8 cellular contexts compared by ENCODE assay signal in the genomic region with DNA sequence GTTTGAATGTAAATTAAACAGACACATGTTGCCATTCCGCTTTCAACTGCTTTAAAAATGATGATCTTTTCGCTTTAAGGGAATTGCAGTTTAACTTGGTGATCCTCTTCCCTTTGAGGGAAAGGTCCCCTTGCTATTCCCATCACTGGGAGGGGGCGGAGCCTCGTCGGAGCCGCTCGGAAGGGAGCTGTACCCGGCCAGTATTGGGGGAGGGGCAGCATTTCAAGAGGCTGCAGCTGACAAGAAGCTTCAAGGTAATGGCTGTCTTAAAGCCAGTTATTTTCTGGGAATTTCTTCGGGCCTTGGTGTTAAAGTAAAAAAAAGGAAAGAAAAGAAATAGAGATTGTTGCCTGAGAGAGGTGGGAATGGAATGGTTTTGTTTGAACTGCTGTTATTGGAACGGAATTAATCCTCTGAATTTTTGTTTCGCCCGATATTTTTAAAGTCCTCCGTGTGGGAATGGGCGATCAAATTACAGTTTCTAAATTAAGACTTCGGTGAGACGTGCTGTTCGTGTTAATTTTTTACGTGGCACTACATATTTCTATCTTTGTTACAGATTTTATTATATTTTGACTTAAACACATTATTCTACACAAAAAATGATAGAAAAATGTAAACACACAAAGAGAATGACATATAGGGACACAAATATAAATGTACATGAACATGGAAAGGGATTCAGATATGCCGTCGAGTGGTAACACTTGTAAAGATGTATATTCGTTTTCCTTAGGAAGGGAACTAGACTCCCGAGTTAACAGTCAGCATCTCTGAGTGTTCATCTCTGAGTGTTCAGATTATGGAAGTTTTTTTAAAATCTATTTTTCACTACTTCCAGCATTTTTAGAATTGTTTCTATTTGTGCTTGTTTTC. TPM values are rescaled to one million over a fixed set of nuclear protein-coding genes. Genes with fewer than 3 reads are reported as not detected.
A peak's percentile ranks its signal among the peaks of the same experiment; 100 is the strongest.
DNase-seq lines count a peak whose midpoint lies in the region; ATAC-seq and TF ChIP-seq lines count a peak whose summit lies in the region.

No MANE protein-coding gene starts in this region.

- CTCF ChIA-PET in activated CD8-positive, alpha-beta T cell treated with anti-CD3 and anti-CD28 coated beads for 36 hours (lab: Charles Lee): no interaction called here
- CTCF ChIA-PET in CD8-positive, alpha-beta T cell (lab: Charles Lee): no interaction called here

- H3K4me1 ChIP-seq in CD8-positive, alpha-beta T cell (ENCODE audit: insufficient read depth, low read length): no peaks in the 10 kb centered on the region

- H3K27me3 Mint-ChIP-seq in activated CD8-positive, alpha-beta T cell treated with anti-CD3 and anti-CD28 coated beads for 36 hours: no peaks in the 10 kb centered on the region
- H3K27me3 Mint-ChIP-seq in CD8-positive, alpha-beta T cell (ENCODE audit: low read depth): no peaks in the 10 kb centered on the region
- H3K27me3 Mint-ChIP-seq in stimulated activated memory B cell treated with anti-CD40 and anti-IgM and Interleukin-4, amounts not matched to agents 10 μg/mL and 1 μg/mL and 100 μg/mL, for 72 hours: no peaks in the 10 kb centered on the region

- H3K9me3 ChIP-seq in CD8-positive, alpha-beta T cell (ENCODE audit: low read length): no peaks in the 10 kb centered on the region

- intact Hi-C loops in activated CD8-positive, alpha-beta T cell treated with anti-CD3 and anti-CD28 coated beads for 36 hours (cut with micrococcal nuclease): no loop called here
- intact Hi-C loops in CD8-positive, alpha-beta T cell (cut with DNase I, micrococcal nuclease): no loop called here

- no peak overlapping the region for H3K27ac Mint-ChIP-seq in activated CD8-positive, alpha-beta T cell treated with anti-CD3 and anti-CD28 coated beads for 36 hours
- no peak overlapping the region for H3K27ac Mint-ChIP-seq in CD8-positive, alpha-beta T cell
- H3K27ac Mint-ChIP-seq in stimulated activated memory B cell treated with anti-CD40 and anti-IgM and Interleukin-4, amounts not matched to agents 10 μg/mL and 1 μg/mL and 100 μg/mL, for 72 hours: no peak overlapping the region

- POLR2A ChIA-PET in activated CD8-positive, alpha-beta T cell treated with anti-CD3 and anti-CD28 coated beads for 36 hours (lab: Charles Lee): no interaction called here
- POLR2A ChIA-PET in CD8-positive, alpha-beta T cell (lab: Charles Lee): no interaction called here

- no peaks in the 10 kb centered on the region for H3K36me3 ChIP-seq in CD8-positive, alpha-beta T cell (ENCODE audit: insufficient read depth, low read length)

- no peak for ATAC-seq in activated CD8-positive, alpha-beta T cell treated with anti-CD3 and anti-CD28 coated beads for 36 hours
- ATAC-seq in CD8-positive, alpha-beta T cell: no peak
- ATAC-seq in stimulated activated memory B cell treated with anti-CD40 and anti-IgM and Interleukin-4, amounts not matched to agents 10 μg/mL and 1 μg/mL and 100 μg/mL, for 72 hours: no peak

- no peak overlapping the region for H3K4me3 ChIP-seq in fibroblast of mammary gland (ENCODE audit: control insufficient read depth, low read depth, low read length)
- H3K4me3 ChIP-seq in CD8-positive, alpha-beta T cell (ENCODE audit: low read depth, low read length): no peak overlapping the region

- TF ChIP-seq CTCF in fibroblast of mammary gland (conservative IDR thresholded peaks at IDR 0.05; ENCODE audit: control insufficient read depth, insufficient read depth, low read depth, low read length): no peak
- no peak for TF ChIP-seq CTCF in activated CD8-positive, alpha-beta T cell treated with anti-CD3 and anti-CD28 coated beads for 36 hours (IDR thresholded peaks at IDR 0.05)
- no peak for TF ChIP-seq CTCF in CD8-positive, alpha-beta T cell (IDR thresholded peaks at IDR 0.05)

- no peak overlapping the region for H3K4me3 Mint-ChIP-seq in activated CD8-positive, alpha-beta T cell treated with anti-CD3 and anti-CD28 coated beads for 36 hours
- no peak overlapping the region for H3K4me3 Mint-ChIP-seq in CD8-positive, alpha-beta T cell
- H3K4me3 Mint-ChIP-seq in stimulated activated memory B cell treated with anti-CD40 and anti-IgM and Interleukin-4, amounts not matched to agents 10 μg/mL and 1 μg/mL and 100 μg/mL, for 72 hours: no peak overlapping the region

- no peaks in the 10 kb centered on the region for H3K9me3 Mint-ChIP-seq in activated CD8-positive, alpha-beta T cell treated with anti-CD3 and anti-CD28 coated beads for 36 hours
- H3K9me3 Mint-ChIP-seq in CD8-positive, alpha-beta T cell: no peaks in the 10 kb centered on the region
- H3K9me3 Mint-ChIP-seq in stimulated activated memory B cell treated with anti-CD40 and anti-IgM and Interleukin-4, amounts not matched to agents 10 μg/mL and 1 μg/mL and 100 μg/mL, for 72 hours: no peaks in the 10 kb centered on the region

- no peaks in the 10 kb centered on the region for H3K27me3 ChIP-seq in CD8-positive, alpha-beta T cell (ENCODE audit: insufficient read depth, low read length)

- H3K36me3 Mint-ChIP-seq in activated CD8-positive, alpha-beta T cell treated with anti-CD3 and anti-CD28 coated beads for 36 hours (ENCODE audit: low read depth): no peaks in the 10 kb centered on the region
- no peaks in the 10 kb centered on the region for H3K36me3 Mint-ChIP-seq in CD8-positive, alpha-beta T cell
- H3K36me3 Mint-ChIP-seq in stimulated activated memory B cell treated with anti-CD40 and anti-IgM and Interleukin-4, amounts not matched to agents 10 μg/mL and 1 μg/mL and 100 μg/mL, for 72 hours: no peaks in the 10 kb centered on the region

- peak; percentile 43 for DNase-seq in NCI-H82 (lab: John Stamatoyannopoulos, UW)
- DNase-seq in NCI-H82 treated with DMSO at 0.1 percent for 48 hours (lab: John Stamatoyannopoulos, UW; ENCODE audit: unreplicated experiment): no peak
- DNase-seq in fibroblast of mammary gland (ENCODE audit: low read depth): peak; percentile 16
- DNase-seq in midbrain (lab: John Stamatoyannopoulos, UW): peak; percentile 50
- DNase-seq in activated CD8-positive, alpha-beta T cell treated with anti-CD3 and anti-CD28 coated beads for 36 hours: no peak
- no peak for DNase-seq in CD8-positive, alpha-beta T cell
- DNase-seq in COLO668 (lab: John Stamatoyannopoulos, UW; ENCODE audit: unreplicated experiment): no peak

- no peaks in the 10 kb centered on the region for H3K4me1 Mint-ChIP-seq in activated CD8-positive, alpha-beta T cell treated with anti-CD3 and anti-CD28 coated beads for 36 hours (ENCODE audit: low read depth)
- H3K4me1 Mint-ChIP-seq in CD8-positive, alpha-beta T cell (ENCODE audit: low read depth): no peaks in the 10 kb centered on the region
- no peaks in the 10 kb centered on the region for H3K4me1 Mint-ChIP-seq in stimulated activated memory B cell treated with anti-CD40 and anti-IgM and Interleukin-4, amounts not matched to agents 10 μg/mL and 1 μg/mL and 100 μg/mL, for 72 hours

- no peak overlapping the region for H3K27ac ChIP-seq in CD8-positive, alpha-beta T cell (ENCODE audit: low read depth, low read length)

RNA-seq across cellular contexts. Expression of gene PWWP3B, which starts 9.2 kb away (rescaled TPM):
- total RNA-seq in activated CD8-positive, alpha-beta T cell treated with anti-CD3 and anti-CD28 coated beads for 36 hours: not detected
- total RNA-seq in CD8-positive, alpha-beta T cell: not detected

Comparison
In these comparisons a context has a peak if more than half of its experiments do, and no peak if none do; other contexts are left out.
1. DNase-seq: peak in NCI-H82 (single experiment), fibroblast of mammary gland (single experiment) and midbrain (single experiment); none in NCI-H82 treated with DMSO at 0.1 percent for 48 hours (single experiment), activated CD8-positive, alpha-beta T cell treated with anti-CD3 and anti-CD28 coated beads for 36 hours (single experiment), CD8-positive, alpha-beta T cell (0 of 7) and COLO668 (single experiment).